Comparison of ENCODE assay signal across 18 cellular contexts in the genomic region with DNA sequence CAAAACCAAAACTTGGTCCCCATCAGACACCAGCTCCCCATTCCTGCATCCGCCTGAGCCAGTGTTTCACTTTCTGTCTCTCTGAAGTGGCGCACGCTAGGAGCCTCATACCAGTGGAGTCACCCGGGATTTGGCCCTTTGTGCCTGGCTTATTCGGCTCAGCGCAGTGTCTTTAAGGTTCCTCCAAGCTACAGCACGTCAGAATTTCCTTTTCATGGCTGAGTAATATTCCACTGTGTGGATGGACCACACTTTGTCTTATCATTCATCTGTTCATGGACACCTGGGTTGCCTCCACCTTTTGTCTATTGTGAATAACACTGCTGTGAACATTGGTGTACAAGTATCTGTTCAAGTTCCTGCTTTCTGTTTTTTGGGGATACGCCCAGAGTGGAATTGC.
"Had no signal": no experiment of that assay in that cellular context is flagged by ENCODE, and none has a peak within 500 bp of the region (broad histone marks: within the 10 kb centered on the region; RNA-seq: fewer than 3 reads in every experiment).

No MANE protein-coding gene starts in this region.

- H3K27me3 ChIP-seq: dorsolateral prefrontal cortex, esophagus muscularis mucosa, thyroid gland had no signal

- ATAC-seq: activated CD4-positive, alpha-beta T cell treated with anti-CD3 and anti-CD28 coated beads for 36 hours; activated CD8-positive, alpha-beta T cell treated with anti-CD3 and anti-CD28 coated beads for 36 hours; effector memory CD8-positive, alpha-beta T cell; left colon; SK-N-SH treated with all-trans-retinoic acid at 6 μM for 48 hours had no signal

- DNase-seq: activated CD4-positive, alpha-beta T cell treated with anti-CD3 and anti-CD28 coated beads for 36 hours; activated CD8-positive, alpha-beta T cell treated with anti-CD3 and anti-CD28 coated beads for 36 hours; activated naive CD4-positive, alpha-beta T cell treated with Interleukin-2 at 50 U/mL for 16 hours; activated naive CD8-positive, alpha-beta T cell treated with anti-CD3 and anti-CD28 coated beads for 36 hours; central memory CD4-positive, alpha-beta T cell; effector memory CD8-positive, alpha-beta T cell; nephron progenitor cell; nucleus accumbens; stimulated activated CD4-positive, alpha-beta T cell treated with anti-CD3 and anti-CD28 coated beads, Interleukin-12 subunit alpha, Interleukin-12 subunit beta, amount 100 ng/mL, for 4 hours; stimulated activated CD4-positive, alpha-beta T cell treated with anti-CD3 and anti-CD28 coated beads, Interleukin-4, amount 100 ng/mL, for 4 hours; substantia nigra; thyroid gland had no signal

- H3K9me3 Mint-ChIP-seq: activated CD8-positive, alpha-beta T cell treated with anti-CD3 and anti-CD28 coated beads for 36 hours; activated naive CD8-positive, alpha-beta T cell treated with anti-CD3 and anti-CD28 coated beads for 36 hours; effector memory CD8-positive, alpha-beta T cell; memory B cell; nephron progenitor cell; stimulated activated naive CD8-positive, alpha-beta T cell treated with anti-CD3 and anti-CD28 coated beads, Interleukin-15, Interleukin-2, amounts not matched to agents 100 ng/mL and 50 ng/mL, for 24 hours had no signal

- H3K27me3 Mint-ChIP-seq: activated CD4-positive, alpha-beta T cell treated with anti-CD3 and anti-CD28 coated beads for 36 hours; activated CD8-positive, alpha-beta T cell treated with anti-CD3 and anti-CD28 coated beads for 36 hours; activated naive CD8-positive, alpha-beta T cell treated with anti-CD3 and anti-CD28 coated beads for 36 hours; effector memory CD8-positive, alpha-beta T cell; memory B cell; stimulated activated naive CD8-positive, alpha-beta T cell treated with anti-CD3 and anti-CD28 coated beads, Interleukin-15, Interleukin-2, amounts not matched to agents 100 ng/mL and 50 ng/mL, for 24 hours had no signal

- H3K4me1 Mint-ChIP-seq: activated CD4-positive, alpha-beta T cell treated with anti-CD3 and anti-CD28 coated beads for 36 hours; activated naive CD8-positive, alpha-beta T cell treated with anti-CD3 and anti-CD28 coated beads for 36 hours; memory B cell; nephron progenitor cell had no signal

- H3K4me3 ChIP-seq: dorsolateral prefrontal cortex, esophagus muscularis mucosa, thyroid gland had no signal

- H3K27ac ChIP-seq: dorsolateral prefrontal cortex, thyroid gland had no signal

- H3K27ac Mint-ChIP-seq: activated CD4-positive, alpha-beta T cell treated with anti-CD3 and anti-CD28 coated beads for 36 hours; activated CD8-positive, alpha-beta T cell treated with anti-CD3 and anti-CD28 coated beads for 36 hours; activated naive CD8-positive, alpha-beta T cell treated with anti-CD3 and anti-CD28 coated beads for 36 hours; memory B cell had no signal

- H3K9me3 ChIP-seq: esophagus muscularis mucosa, thyroid gland had no signal

- H3K4me3 Mint-ChIP-seq: activated CD4-positive, alpha-beta T cell treated with anti-CD3 and anti-CD28 coated beads for 36 hours; activated CD8-positive, alpha-beta T cell treated with anti-CD3 and anti-CD28 coated beads for 36 hours; activated naive CD8-positive, alpha-beta T cell treated with anti-CD3 and anti-CD28 coated beads for 36 hours; effector memory CD8-positive, alpha-beta T cell; memory B cell; nephron progenitor cell; stimulated activated naive CD8-positive, alpha-beta T cell treated with anti-CD3 and anti-CD28 coated beads, Interleukin-15, Interleukin-2, amounts not matched to agents 100 ng/mL and 50 ng/mL, for 24 hours had no signal
